In genomic region chr10:57822965-57823364, GRCh38 we compare ENCODE assay signal across 16 cellular contexts.
DNase-seq lines count a peak whose midpoint lies in the region; ATAC-seq and TF ChIP-seq lines count a peak whose summit lies in the region.
"Had no signal": no experiment of that assay in that cellular context is flagged by ENCODE, and none has a peak within 500 bp of the region (broad histone marks: within the 10 kb centered on the region; RNA-seq: fewer than 3 reads in every experiment).

No MANE protein-coding gene starts in this region.

- ATAC-seq in mucosa of descending colon: peak; percentile 47
- ATAC-seq in sciatic nerve: no peak
- ATAC-seq: CD8-positive, alpha-beta T cell had no signal

- no peak for TF ChIP-seq POLR2A in spleen (IDR thresholded peaks at IDR 0.05)

- H3K27me3 ChIP-seq in hepatocyte (no peaks in the 10 kb centered on the region), spleen (replicated peaks in 1 of 7) (no peaks in the 10 kb centered on the region)
- H3K27me3 ChIP-seq: BLaER1 had no signal

- TF ChIP-seq CTCF in hepatocyte (IDR thresholded peaks at IDR 0.05; ENCODE audit: poor library complexity) (no peak), mucosa of descending colon (IDR thresholded peaks at IDR 0.05) (no peak), spleen (IDR thresholded peaks at IDR 0.05 in 8 of 11, conservative IDR thresholded peaks at IDR 0.05 in 3 of 11) (no peak)

- peak; percentile 18 for DNase-seq in DMS153 (lab: John Stamatoyannopoulos, UW)
- DNase-seq in DMS153 treated with DMSO at 0.1 percent for 48 hours (lab: John Stamatoyannopoulos, UW; ENCODE audit: unreplicated experiment): no peak
- no peak for DNase-seq in hepatocyte (ENCODE audit: low spot score)
- DNase-seq in mucosa of descending colon: peak in 1 of 3 donors; percentile 6
- no peak for DNase-seq in spleen
- no peak for DNase-seq in sciatic nerve (ENCODE audit: low spot score)
- DNase-seq: Caco-2; CD4-positive, CD25-positive, alpha-beta regulatory T cell; CD8-positive, alpha-beta T cell; DMS53; DMS79 treated with DMSO at 0.1 percent for 48 hours; GOT3; HFFc6 had no signal

- peaks cover 14% of the 10 kb centered on the region for H3K4me1 ChIP-seq in hepatocyte (ENCODE audit: insufficient read depth)
- no peaks in the 10 kb centered on the region for H3K4me1 ChIP-seq in mucosa of descending colon (ENCODE audit: low read depth)
- H3K4me1 ChIP-seq in spleen: no peaks in the 10 kb centered on the region
- H3K4me1 ChIP-seq: BLaER1, Caco-2 had no signal

- H3K27ac ChIP-seq in hepatocyte (no peak overlapping the region), spleen (no peak overlapping the region)
- H3K27ac ChIP-seq: 22Rv1, BLaER1 had no signal

- H2AFZ ChIP-seq in hepatocyte: no peak overlapping the region

- peak overlapping the region; percentile 7 for H3K4me2 ChIP-seq in hepatocyte
- H3K4me2 ChIP-seq: BLaER1 had no signal

- H3K4me3 ChIP-seq in hepatocyte (no peak overlapping the region), mucosa of descending colon (no peak overlapping the region), spleen (no peak overlapping the region)
- H3K4me3 ChIP-seq: BLaER1, HAP-1 had no signal

- no peaks in the 10 kb centered on the region for H4K20me1 ChIP-seq in hepatocyte (ENCODE audit: insufficient read depth, poor library complexity, severe bottlenecking)
- H4K20me1 ChIP-seq: BLaER1 had no signal

- H3K9me3 ChIP-seq in hepatocyte (ENCODE audit: low read depth): no peaks in the 10 kb centered on the region
- no peaks in the 10 kb centered on the region for H3K9me3 ChIP-seq in mucosa of descending colon
- H3K9me3 ChIP-seq in spleen: no peaks in the 10 kb centered on the region
- H3K9me3 ChIP-seq: BLaER1, Caco-2 had no signal

- H3K9me2 ChIP-seq in hepatocyte (replicated peaks; ENCODE audit: insufficient read depth): no peaks in the 10 kb centered on the region

- H3K79me2 ChIP-seq in hepatocyte: no peaks in the 10 kb centered on the region

- H3K36me3 ChIP-seq in hepatocyte (replicated peaks; ENCODE audit: insufficient read depth, low read depth): no peaks in the 10 kb centered on the region
- no peaks in the 10 kb centered on the region for H3K36me3 ChIP-seq in mucosa of descending colon (ENCODE audit: low read depth)
- H3K36me3 ChIP-seq in spleen: no peaks in the 10 kb centered on the region
- H3K36me3 ChIP-seq: BLaER1 had no signal

- intact Hi-C loops in mucosa of descending colon (cut with DNase I, micrococcal nuclease): no loop called here
- intact Hi-C loops in spleen (cut with DNase I; ENCODE audit: low total_unique reads): no loop called here
- intact Hi-C loops in sciatic nerve (cut with DNase I): no loop called here
